10 cellular contexts compared by ENCODE assay signal in the genomic region with DNA sequence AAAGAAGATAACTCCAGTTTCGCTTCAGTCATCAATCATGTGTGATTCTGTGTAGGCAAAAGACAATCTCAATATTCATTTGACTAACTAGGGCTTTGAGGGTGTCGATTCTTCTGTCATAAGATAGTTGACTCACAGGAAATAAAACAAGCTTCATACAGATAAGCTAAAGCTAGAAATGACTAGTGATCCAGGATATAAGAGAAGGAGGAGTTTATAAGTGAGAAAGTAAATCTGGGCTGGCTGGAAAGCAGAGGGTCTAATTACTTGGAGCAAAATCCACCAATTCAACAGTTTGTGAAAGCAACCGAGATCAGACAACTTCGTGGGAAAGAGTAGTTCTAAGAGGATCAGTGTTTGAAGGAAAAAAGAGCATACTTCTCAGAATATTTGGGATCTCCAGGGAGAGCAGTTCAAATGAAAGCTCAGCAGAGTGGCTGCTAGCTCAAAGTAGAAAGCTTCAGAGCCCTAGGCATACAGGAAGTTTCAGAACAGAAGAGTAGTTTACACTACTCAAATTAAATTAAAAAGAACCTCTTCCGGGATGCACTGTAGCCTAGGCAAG.
DNase-seq lines count a peak whose midpoint lies in the region; ATAC-seq, FAIRE-seq and TF ChIP-seq lines count a peak whose summit lies in the region.
"Had no signal": no experiment of that assay in that cellular context is flagged by ENCODE, and none has a peak within 500 bp of the region (broad histone marks: within the 10 kb centered on the region; RNA-seq: fewer than 3 reads in every experiment).

No MANE protein-coding gene starts in this region.

- H3K23me2 ChIP-seq in H9 (ENCODE audit: insufficient read length, low read depth, low read length, poor library complexity, severe bottlenecking): no peaks in the 10 kb centered on the region

- intact Hi-C loops in aorta (cut with DNase I): no loop called here

- H2BK20ac ChIP-seq in H9 (ENCODE audit: low read depth, low read length, poor library complexity, severe bottlenecking): no peak overlapping the region

- no peak overlapping the region for H4K91ac ChIP-seq in H9 (ENCODE audit: insufficient read length, low read depth, low read length)

- H3K4me2 ChIP-seq in H9 (ENCODE audit: insufficient read depth, insufficient read length, low read length): no peak overlapping the region
- H3K4me2 ChIP-seq: BLaER1 had no signal

- peak overlapping the region; percentile 7; the same call in 1 of the 2 replicates for H3K14ac ChIP-seq in H9 (ENCODE audit: insufficient read depth, low read length)

- H2BK5ac ChIP-seq in H9 (ENCODE audit: insufficient read length, low read length): no peak overlapping the region

- H3K27ac ChIP-seq in H9 (ENCODE audit: insufficient read length, low read depth, low read length) (no peak overlapping the region), aorta (ENCODE audit: low read depth in 1 of 2, low read length in 2 of 2) (no peak overlapping the region)
- H3K27ac ChIP-seq: BLaER1 had no signal

- H3K56ac ChIP-seq in H9 (ENCODE audit: insufficient read length, low read depth, low read length): no peak overlapping the region

- WGBS in H9 (ENCODE audit: extremely low coverage, insufficient read length, low lambda C conversion rate): no CpG with 5 or more reads among the region's 5 CpGs
- 45 to 51% methylated on average over 5 of the region's 5 CpGs for WGBS in aorta, 2 donors

- H3K4me1 ChIP-seq in H9 (ENCODE audit: insufficient read depth, low read length) (no peaks in the 10 kb centered on the region; the same call in 1 of the 2 replicates), aorta (ENCODE audit: control insufficient read depth in 1 of 2, insufficient read depth in 2 of 2, low read length in 2 of 2) (no peaks in the 10 kb centered on the region)
- H3K4me1 ChIP-seq: BLaER1 had no signal

- no peak overlapping the region for H3K23ac ChIP-seq in H9 (ENCODE audit: insufficient read length, low read depth, low read length)

- H3K36me3 Mint-ChIP-seq in H9 (ENCODE audit: insufficient read depth in 1 of 3, low read depth in 3 of 3): no peaks in the 10 kb centered on the region; a peak in 1 of 7 replicates
- no peaks in the 10 kb centered on the region for H3K36me3 Mint-ChIP-seq in activated T-helper 17 cell treated with anti-CD3 and anti-CD28 coated beads, Interleukin-2, amount 50 U/mL, for 72 hours (ENCODE audit: low read depth)

- no peak overlapping the region for H2AK5ac ChIP-seq in H9 (ENCODE audit: insufficient read length, low read length)

- H3K9me3 Mint-ChIP-seq in H9: no peaks in the 10 kb centered on the region
- H3K9me3 Mint-ChIP-seq in activated T-helper 17 cell treated with anti-CD3 and anti-CD28 coated beads, Interleukin-2, amount 50 U/mL, for 72 hours: no peaks in the 10 kb centered on the region

- no peak for TF ChIP-seq CTCF in H9 (conservative IDR thresholded peaks at IDR 0.05)

- H2BK15ac ChIP-seq in H9 (ENCODE audit: low read depth, low read length): no peak overlapping the region

- no peak overlapping the region for H3K4me3 ChIP-seq in aorta (ENCODE audit: low read length in 2 of 2)
- H3K4me3 ChIP-seq: BLaER1 had no signal

- no peaks in the 10 kb centered on the region for H3K9me3 ChIP-seq in H9 (ENCODE audit: control insufficient read depth, low read depth, low read length)
- H3K9me3 ChIP-seq in aorta (ENCODE audit: control insufficient read depth, low read length): no peaks in the 10 kb centered on the region

- peaks cover 9% of the 10 kb centered on the region in 2 experiments; a peak in 3 of 4 replicates for H3K4me1 Mint-ChIP-seq in H9
- H3K4me1 Mint-ChIP-seq in activated T-helper 17 cell treated with anti-CD3 and anti-CD28 coated beads, Interleukin-2, amount 50 U/mL, for 72 hours: peaks cover 18% of the 10 kb centered on the region

- peak overlapping the region; percentile 68 for H2AFZ ChIP-seq in H9 (ENCODE audit: low read length)

- DNase-seq in A172 (ENCODE audit: low spot score) (peak; percentile 73), H9 (no peak), foreskin melanocyte (peak; percentile 97), GM19239 (ENCODE audit: insufficient read length, low spot score) (no peak), aorta (no peak)
- DNase-seq: NCI-H1694 treated with DMSO at 0.1 percent for 48 hours had no signal

- H3K36me3 ChIP-seq in aorta (ENCODE audit: control insufficient read depth in 1 of 2, insufficient read depth in 2 of 2, low read length in 1 of 2): no peaks in the 10 kb centered on the region
- H3K36me3 ChIP-seq: BLaER1 had no signal

- no peak for FAIRE-seq in GM19239 (lab: Jason Lieb, UNC)

- ATAC-seq in activated T-helper 17 cell treated with anti-CD3 and anti-CD28 coated beads, Interleukin-2, amount 50 U/mL, for 72 hours (replicated peaks): peak; percentile 97
- ATAC-seq in aorta (ENCODE audit: low FRiP score): no peak
- no peak for ATAC-seq in HG02588 (IDR thresholded peaks at IDR 0.05; ENCODE audit: unreplicated experiment)
- ATAC-seq in GM19023 (IDR thresholded peaks at IDR 0.05; ENCODE audit: unreplicated experiment): no peak

- no peak overlapping the region for H2BK12ac ChIP-seq in H9 (ENCODE audit: insufficient read length, low read depth, low read length)

- H3K79me1 ChIP-seq in H9 (ENCODE audit: insufficient read depth, low read depth, low read length, poor library complexity, severe bottlenecking): no peaks in the 10 kb centered on the region

- H2BK120ac ChIP-seq in H9 (ENCODE audit: low read depth, low read length, poor library complexity, severe bottlenecking): no peak overlapping the region

- no peaks in the 10 kb centered on the region for H3K27me3 Mint-ChIP-seq in H9 (ENCODE audit: low read depth)
- no peaks in the 10 kb centered on the region for H3K27me3 Mint-ChIP-seq in activated T-helper 17 cell treated with anti-CD3 and anti-CD28 coated beads, Interleukin-2, amount 50 U/mL, for 72 hours

- no peaks in the 10 kb centered on the region for H3K27me3 ChIP-seq in H9 (ENCODE audit: insufficient read depth, low read length)
- no peaks in the 10 kb centered on the region for H3K27me3 ChIP-seq in aorta (ENCODE audit: control insufficient read depth in 1 of 2, insufficient read depth in 2 of 2, low read length in 1 of 2)
- H3K27me3 ChIP-seq: BLaER1 had no signal

- no peak overlapping the region for H3K4me3 Mint-ChIP-seq in H9
- H3K4me3 Mint-ChIP-seq in activated T-helper 17 cell treated with anti-CD3 and anti-CD28 coated beads, Interleukin-2, amount 50 U/mL, for 72 hours: peak overlapping the region; percentile 82

- no peak overlapping the region for H3K4ac ChIP-seq in H9 (ENCODE audit: low read depth, low read length)

- no peak overlapping the region for H4K5ac ChIP-seq in H9 (ENCODE audit: insufficient read length, low read depth, low read length)

- no peak overlapping the region for H4K8ac ChIP-seq in H9 (replicated peaks; ENCODE audit: insufficient read length, low read depth, low read length)

- no peak overlapping the region for H3K9ac ChIP-seq in H9 (ENCODE audit: extremely low read depth, insufficient read length, low read length)
- H3K9ac ChIP-seq: BLaER1 had no signal

- H3K18ac ChIP-seq in H9 (ENCODE audit: insufficient read length, low read depth, low read length): no peak overlapping the region

- H3K27ac Mint-ChIP-seq in H9: peak overlapping the region in 2 of 3 experiments; percentile 1 to 50; a peak in 4 of 7 replicates
- H3K27ac Mint-ChIP-seq in activated T-helper 17 cell treated with anti-CD3 and anti-CD28 coated beads, Interleukin-2, amount 50 U/mL, for 72 hours: peak overlapping the region; percentile 96

- H3K79me2 ChIP-seq in H9 (ENCODE audit: insufficient read depth, low read length): no peaks in the 10 kb centered on the region

- no peak overlapping the region for H3T11ph ChIP-seq in H9 (ENCODE audit: low read length)

- H4K20me1 ChIP-seq in H9 (ENCODE audit: control insufficient read depth, insufficient read depth, insufficient read length): no peaks in the 10 kb centered on the region
- H4K20me1 ChIP-seq: BLaER1 had no signal

Comparison
In these comparisons a context has a peak if more than half of its experiments do, and no peak if none do; other contexts are left out.
1. DNase-seq: peak in A172 (single experiment) and foreskin melanocyte (single experiment); none in H9 (single experiment), GM19239 (single experiment) and aorta (0 of 2).